In the genomic region with DNA sequence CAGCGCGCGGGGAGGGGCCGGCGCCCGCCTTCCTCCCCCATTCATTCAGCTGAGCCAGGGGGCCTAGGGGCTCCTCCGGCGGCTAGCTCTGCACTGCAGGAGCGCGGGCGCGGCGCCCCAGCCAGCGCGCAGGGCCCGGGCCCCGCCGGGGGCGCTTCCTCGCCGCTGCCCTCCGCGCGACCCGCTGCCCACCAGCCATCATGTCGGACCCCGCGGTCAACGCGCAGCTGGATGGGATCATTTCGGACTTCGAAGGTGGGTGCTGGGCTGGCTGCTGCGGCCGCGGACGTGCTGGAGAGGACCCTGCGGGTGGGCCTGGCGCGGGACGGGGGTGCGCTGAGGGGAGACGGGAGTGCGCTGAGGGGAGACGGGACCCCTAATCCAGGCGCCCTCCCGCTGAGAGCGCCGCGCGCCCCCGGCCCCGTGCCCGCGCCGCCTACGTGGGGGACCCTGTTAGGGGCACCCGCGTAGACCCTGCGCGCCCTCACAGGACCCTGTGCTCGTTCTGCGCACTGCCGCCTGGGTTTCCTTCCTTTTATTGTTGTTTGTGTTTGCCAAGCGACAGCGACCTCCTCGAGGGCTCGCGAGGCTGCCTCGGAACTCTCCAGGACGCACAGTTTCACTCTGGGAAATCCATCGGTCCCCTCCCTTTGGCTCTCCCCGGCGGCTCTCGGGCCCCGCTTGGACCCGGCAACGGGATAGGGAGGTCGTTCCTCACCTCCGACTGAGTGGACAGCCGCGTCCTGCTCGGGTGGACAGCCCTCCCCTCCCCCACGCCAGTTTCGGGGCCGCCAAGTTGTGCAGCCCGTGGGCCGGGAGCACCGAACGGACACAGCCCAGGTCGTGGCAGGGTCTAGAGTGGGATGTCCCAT, we compare ENCODE assay signal across 8 cellular contexts.
A peak's percentile ranks its signal among the peaks of the same experiment; 100 is the strongest.
DNase-seq lines count a peak whose midpoint lies in the region; ATAC-seq and TF ChIP-seq lines count a peak whose summit lies in the region.

No MANE protein-coding gene starts in this region.

- H3K36me3 ChIP-seq in gastroesophageal sphincter (no peaks in the 10 kb centered on the region), parathyroid adenoma (ENCODE audit: control insufficient read depth, insufficient read depth, low read length) (no peaks in the 10 kb centered on the region)

- peak; percentile 61 to 65 for TF ChIP-seq POLR2A in gastroesophageal sphincter (IDR thresholded peaks at IDR 0.05)

- 0% methylated on average over 7 to 16 of the region's 90 CpGs for WGBS in gastroesophageal sphincter (ENCODE audit: low coverage in 1 of 2), 2 donors

- H3K4me2 ChIP-seq in parathyroid adenoma (ENCODE audit: low read length), result peak overlapping the region; percentile 45

- H3K79me2 ChIP-seq in parathyroid adenoma, result peaks cover 51% of the 10 kb centered on the region

- H3K9me3 Mint-ChIP-seq in activated T-cell treated with anti-CD3 and anti-CD28 coated beads, Interleukin-2, amount 50 U/mL, for 4 hours, result no peaks in the 10 kb centered on the region

- DNase-seq in activated T-cell treated with anti-CD3 and anti-CD28 coated beads, Interleukin-2, amount 50 U/mL, for 4 hours, result no peak
- DNase-seq in epidermal melanocyte (ENCODE audit: insufficient read length, low spot score), result no peak
- no peak for DNase-seq in NCI-H226

- H3K9me3 ChIP-seq in gastroesophageal sphincter, result no peaks in the 10 kb centered on the region
- H3K9me3 ChIP-seq in parathyroid adenoma (ENCODE audit: control insufficient read depth, low read length), result no peaks in the 10 kb centered on the region

- peak overlapping the region; percentile 97 for H3K4me3 Mint-ChIP-seq in activated T-cell treated with anti-CD3 and anti-CD28 coated beads, Interleukin-2, amount 50 U/mL, for 4 hours

- TF ChIP-seq CTCF in gastroesophageal sphincter (IDR thresholded peaks at IDR 0.05), result peak in 1 of 4 experiments; percentile 3
- no peak for TF ChIP-seq CTCF in parathyroid adenoma (IDR thresholded peaks at IDR 0.05)

- H3K4me1 Mint-ChIP-seq in activated T-cell treated with anti-CD3 and anti-CD28 coated beads, Interleukin-2, amount 50 U/mL, for 4 hours (ENCODE audit: low read depth), result peaks cover 71% of the 10 kb centered on the region

- peak overlapping the region; percentile 80 for H3K4me3 ChIP-seq in GM08714 (ENCODE audit: low read length)
- peak overlapping the region; percentile 74 to 95 for H3K4me3 ChIP-seq in gastroesophageal sphincter
- peak overlapping the region; percentile 61 for H3K4me3 ChIP-seq in parathyroid adenoma (ENCODE audit: low read depth, low read length)

- H3K9ac ChIP-seq in parathyroid adenoma, result no peak overlapping the region

- H3K27me3 ChIP-seq in gastroesophageal sphincter (no peaks in the 10 kb centered on the region), parathyroid adenoma (ENCODE audit: control insufficient read depth, insufficient read depth, low read length) (no peaks in the 10 kb centered on the region)

- H2AFZ ChIP-seq in parathyroid adenoma, result peak overlapping the region; percentile 40

- no peaks in the 10 kb centered on the region for H3K27me3 Mint-ChIP-seq in activated T-cell treated with anti-CD3 and anti-CD28 coated beads, Interleukin-2, amount 50 U/mL, for 4 hours (ENCODE audit: low read depth)

- peak; percentile 21 for ATAC-seq in HG03135 (IDR thresholded peaks at IDR 0.05; ENCODE audit: unreplicated experiment)
- ATAC-seq in activated T-cell treated with anti-CD3 and anti-CD28 coated beads, Interleukin-2, amount 50 U/mL, for 4 hours, result peak; percentile 6 to 15
- peak; percentile 20 for ATAC-seq in gastroesophageal sphincter
- ATAC-seq in GM21786 (IDR thresholded peaks at IDR 0.05; ENCODE audit: unreplicated experiment), result no peak

- TF ChIP-seq EP300 in gastroesophageal sphincter (IDR thresholded peaks at IDR 0.05), result no peak

- H3K36me3 Mint-ChIP-seq in activated T-cell treated with anti-CD3 and anti-CD28 coated beads, Interleukin-2, amount 50 U/mL, for 4 hours (ENCODE audit: insufficient read depth), result no peaks in the 10 kb centered on the region

- peak overlapping the region; percentile 91 to 99 (median 96) for H3K27ac ChIP-seq in gastroesophageal sphincter
- H3K27ac ChIP-seq in parathyroid adenoma, result peak overlapping the region; percentile 81

- peaks cover 11 to 81% (median 54%) of the 10 kb centered on the region in 3 donors for H3K4me1 ChIP-seq in gastroesophageal sphincter
- H3K4me1 ChIP-seq in parathyroid adenoma, result peaks cover 23% of the 10 kb centered on the region
